ENCODE assay signal across 8 cellular contexts in the genomic region with DNA sequence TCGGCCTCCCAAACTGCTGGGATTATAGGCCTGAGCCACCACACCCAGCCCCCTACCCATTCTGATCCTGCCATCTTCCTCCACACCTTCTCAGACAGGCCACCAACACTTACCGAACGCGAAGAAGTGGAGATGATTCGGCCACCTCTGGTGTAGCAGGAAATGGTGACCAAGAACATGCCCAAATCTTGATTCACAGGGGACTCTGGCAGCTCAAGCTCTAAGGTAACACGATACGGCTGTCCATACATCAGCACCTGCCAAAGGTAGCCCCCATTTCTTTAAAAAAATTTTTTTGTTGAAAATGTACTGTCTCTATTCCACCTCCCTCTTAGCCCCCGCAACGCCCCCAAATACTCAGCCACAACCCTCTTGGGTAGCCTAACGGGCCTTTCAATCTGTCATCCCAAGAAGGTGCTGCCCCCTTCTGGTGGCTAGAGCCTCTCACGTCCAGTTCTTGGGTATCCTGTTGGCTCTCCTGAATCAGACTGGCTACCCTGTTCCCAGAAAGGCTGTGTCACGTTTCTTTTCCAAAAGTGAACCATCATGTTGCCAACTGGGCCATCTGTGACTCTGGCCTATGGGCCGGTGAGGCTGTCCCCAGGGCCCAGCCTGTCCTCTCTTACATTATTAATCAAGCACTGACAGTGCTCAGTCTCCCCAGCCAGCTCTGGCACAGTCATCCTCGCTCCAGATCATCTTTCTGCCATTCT. TPM values are rescaled to one million over a fixed set of nuclear protein-coding genes. Genes with fewer than 3 reads are reported as not detected.
DNase-seq lines count a peak whose midpoint lies in the region; ATAC-seq and TF ChIP-seq lines count a peak whose summit lies in the region.

No MANE protein-coding gene starts in this region.

- H3K9me3 ChIP-seq in BE2C, result no peaks in the 10 kb centered on the region
- no peaks in the 10 kb centered on the region for H3K9me3 ChIP-seq in HAP-1
- H3K9me3 ChIP-seq in OCI-LY1 (ENCODE audit: low read length), result no peaks in the 10 kb centered on the region

- no peak overlapping the region for H3K4me3 Mint-ChIP-seq in natural killer cell

- peak overlapping the region in 1 of 2 donors; percentile 7 for H3K27ac Mint-ChIP-seq in natural killer cell

- no peak overlapping the region; the same call in 1 of the 2 replicates for H3K9ac ChIP-seq in OCI-LY1 (ENCODE audit: low read length)

- TF ChIP-seq CTCF in BE2C (IDR thresholded peaks at IDR 0.05; ENCODE audit: low read depth, low read length) (peak; percentile 78), OCI-LY1 (IDR thresholded peaks at IDR 0.05; ENCODE audit: low read length) (peak; percentile 88), natural killer cell (IDR thresholded peaks at IDR 0.05) (peak; percentile 84)

- no peak overlapping the region for H2AFZ ChIP-seq in OCI-LY1 (ENCODE audit: low read length)

- no peaks in the 10 kb centered on the region for H3K9me2 ChIP-seq in OCI-LY1 (ENCODE audit: low read depth, low read length)

- H3K4me2 ChIP-seq in OCI-LY1 (ENCODE audit: low read length), result no peak overlapping the region

- no peaks in the 10 kb centered on the region for H3K79me2 ChIP-seq in OCI-LY1 (ENCODE audit: insufficient read depth, low read length)

- peaks cover 8% of the 10 kb centered on the region in 2 donors for H3K4me1 Mint-ChIP-seq in natural killer cell

- ATAC-seq in natural killer cell (peak; percentile 78 to 98 (median 96)), HG03039 (IDR thresholded peaks at IDR 0.05; ENCODE audit: unreplicated experiment) (no peak)

- H4K20me1 ChIP-seq in OCI-LY1 (ENCODE audit: insufficient read depth, low read length), result no peaks in the 10 kb centered on the region

- H3F3A ChIP-seq in OCI-LY1 (ENCODE audit: insufficient read depth, low read length), result no peaks in the 10 kb centered on the region

- intact Hi-C loops in natural killer cell (cut with micrococcal nuclease), result loop anchor here (1.0 kb wide), 5 partner anchors 13 to 300 kb away; no protein-coding TSS in a partner anchor

- no peaks in the 10 kb centered on the region for H3K4me1 ChIP-seq in BE2C
- no peaks in the 10 kb centered on the region for H3K4me1 ChIP-seq in HAP-1
- no peaks in the 10 kb centered on the region for H3K4me1 ChIP-seq in OCI-LY1 (ENCODE audit: insufficient read depth, low read length, severe bottlenecking)

- DNase-seq in BE2C, result peak; percentile 72
- DNase-seq in HAP-1 (ENCODE audit: low spot score in 2 of 2), result peak; percentile 56 to 84
- peak; percentile 64 for DNase-seq in activated T-cell treated with anti-CD3 and anti-CD28 coated beads for 24 hours (ENCODE audit: low read depth)
- peak; percentile 85 to 93 for DNase-seq in erythroblast (lab: John Stamatoyannopoulos, UW)
- peak; percentile 72 for DNase-seq in natural killer cell
- peak; percentile 45 to 79 (median 68) for DNase-seq in stimulated activated naive CD4-positive, alpha-beta T cell (lab: John Stamatoyannopoulos, UW)

- H3K4me3 ChIP-seq in BE2C (ENCODE audit: low read depth, low read length) (no peak overlapping the region), HAP-1 (no peak overlapping the region), OCI-LY1 (ENCODE audit: low read depth, low read length, poor library complexity, severe bottlenecking) (no peak overlapping the region)

- H3K27me3 Mint-ChIP-seq in natural killer cell (ENCODE audit: low read depth in 2 of 2), result no peaks in the 10 kb centered on the region

- no peak overlapping the region for H3K27ac ChIP-seq in OCI-LY1 (ENCODE audit: low read depth, low read length, poor library complexity, severe bottlenecking)

- no peaks in the 10 kb centered on the region for H3K9me3 Mint-ChIP-seq in natural killer cell

- H3K36me3 Mint-ChIP-seq in natural killer cell, result no peaks in the 10 kb centered on the region

- H3K27me3 ChIP-seq in BE2C (no peaks in the 10 kb centered on the region), HAP-1 (ENCODE audit: low read depth) (no peaks in the 10 kb centered on the region), OCI-LY1 (ENCODE audit: insufficient read depth, low read length) (no peaks in the 10 kb centered on the region)

- H3K36me3 ChIP-seq in BE2C, result no peaks in the 10 kb centered on the region; the same call in none of the 2 replicates
- peaks cover 42% of the 10 kb centered on the region for H3K36me3 ChIP-seq in HAP-1 (replicated peaks)
- peaks cover 54% of the 10 kb centered on the region for H3K36me3 ChIP-seq in OCI-LY1 (ENCODE audit: insufficient read depth, low read length)

- in situ Hi-C loops in HAP-1 (cut with MboI; ENCODE audit: low sequenced_read_pairs), result loop anchor here (10.0 kb wide), 1 partner anchor 300 kb away; no protein-coding TSS in a partner anchor

- no peak for TF ChIP-seq POLR2A in erythroblast (IDR thresholded peaks at IDR 0.05; ENCODE audit: low read length)

RNA-seq across cellular contexts. Expression of a gene that starts 5.3 kb away (rescaled TPM):
- polyA plus RNA-seq in BE2C (2012; ENCODE audit: insufficient read depth, insufficient read length, low read depth), result 0.73 TPM
- not detected for total RNA-seq in natural killer cell

RNA-seq across cellular contexts. Expression of a gene that starts 12.6 kb away (rescaled TPM):
- polyA plus RNA-seq in BE2C (2012; ENCODE audit: insufficient read depth, insufficient read length, low read depth), result 159 TPM
- total RNA-seq in natural killer cell, result 10 to 100 TPM; 19.7 to 22.0 (median 21.2) TPM

RNA-seq across cellular contexts. Expression of a gene that starts 12.9 kb away (rescaled TPM):
- polyA plus RNA-seq in BE2C (2012; ENCODE audit: insufficient read depth, insufficient read length, low read depth), result 15.1 TPM
- not detected for total RNA-seq in natural killer cell

RNA-seq across cellular contexts. Expression of a gene that starts 15.7 kb away (rescaled TPM):
- polyA plus RNA-seq in BE2C (2012; ENCODE audit: insufficient read depth, insufficient read length, low read depth), result 147 TPM
- total RNA-seq in natural killer cell, result 100 to 1,000 TPM; 179 to 238 (median 238) TPM

RNA-seq across cellular contexts. Expression of a gene that starts 22.5 kb away (rescaled TPM):
- polyA plus RNA-seq in BE2C (2012; ENCODE audit: insufficient read depth, insufficient read length, low read depth), result 2.6 TPM
- total RNA-seq in natural killer cell, result 10 to 100 TPM; 17.4 to 29.1 (median 20.4) TPM
